Comparison of ENCODE assay signal across 11 cellular contexts in the genomic region with DNA sequence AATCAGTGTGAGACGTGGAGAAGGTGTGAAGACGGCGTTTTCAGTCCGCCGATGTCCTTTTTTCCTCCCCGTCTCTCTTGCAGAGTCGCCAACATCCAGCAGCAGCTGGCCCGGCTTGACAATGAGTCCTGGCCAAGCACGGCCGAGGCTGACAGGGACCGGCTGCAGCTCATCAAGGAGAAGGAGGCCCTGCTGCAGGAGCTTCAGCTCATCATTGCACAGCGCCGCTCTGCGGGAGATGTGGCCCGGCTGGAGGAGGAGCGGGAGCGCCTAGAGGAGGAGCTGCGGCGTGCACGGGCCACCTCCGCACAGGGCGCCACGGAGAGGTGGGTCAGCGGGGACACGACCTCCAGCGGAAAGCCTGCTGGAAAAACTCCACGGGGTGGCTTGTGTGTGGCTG. TPM values are rescaled to one million over a fixed set of nuclear protein-coding genes. Genes with fewer than 3 reads are reported as not detected.
DNase-seq lines count a peak whose midpoint lies in the region; ATAC-seq, FAIRE-seq and TF ChIP-seq lines count a peak whose summit lies in the region.
"Had no signal": no experiment of that assay in that cellular context is flagged by ENCODE, and none has a peak within 500 bp of the region (broad histone marks: within the 10 kb centered on the region; RNA-seq: fewer than 3 reads in every experiment).

No MANE protein-coding gene starts in this region.

- TF ChIP-seq CTCF in right atrium auricular region (IDR thresholded peaks at IDR 0.05) (no peak), esophagus muscularis mucosa (IDR thresholded peaks at IDR 0.05) (peak; percentile 28 to 32 (median 32))

- DNase-seq in Right ventricle myocardium inferior (ENCODE audit: missing footprints): peak; percentile 74
- DNase-seq in right atrium auricular region (ENCODE audit: low spot score): no peak
- no peak for DNase-seq in esophagus muscularis mucosa (ENCODE audit: extremely low spot score)
- DNase-seq in naive B cell: no peak
- DNase-seq in SJCRH30: no peak
- no peak for DNase-seq in T-helper 9 cell
- DNase-seq in RCC 7860 (ENCODE audit: low spot score): no peak
- DNase-seq: NCI-H510A treated with DMSO at 0.1 percent for 48 hours, pancreas, SHP77 treated with DMSO at 0.1 percent for 48 hours had no signal

- no peaks in the 10 kb centered on the region for H3K9me3 ChIP-seq in right atrium auricular region
- no peaks in the 10 kb centered on the region for H3K9me3 ChIP-seq in esophagus muscularis mucosa
- no peaks in the 10 kb centered on the region for H3K9me3 ChIP-seq in SJCRH30 (replicated peaks)
- H3K9me3 ChIP-seq: pancreas had no signal

- WGBS in esophagus muscularis mucosa: 70% methylated on average over 25 of the region's 27 CpGs

- no peak overlapping the region for H3K4me3 ChIP-seq in right atrium auricular region
- H3K4me3 ChIP-seq in esophagus muscularis mucosa: no peak overlapping the region
- H3K4me3 ChIP-seq in SJCRH30: no peak overlapping the region
- H3K4me3 ChIP-seq: pancreas had no signal

- no peak for TF ChIP-seq POLR2A in esophagus muscularis mucosa (IDR thresholded peaks at IDR 0.05; ENCODE audit: low read depth)

- H3K27me3 Mint-ChIP-seq in naive B cell: no peaks in the 10 kb centered on the region

- peak overlapping the region in 7 of 8 donors; percentile 68 to 87 (median 78) for H3K4me3 Mint-ChIP-seq in naive B cell

- TF ChIP-seq EP300 in esophagus muscularis mucosa (IDR thresholded peaks at IDR 0.05): no peak

- ATAC-seq in Right ventricle myocardium inferior (peak; percentile 86), naive B cell (ENCODE audit: low read depth in 2 of 2) (no peak), HG02642 (IDR thresholded peaks at IDR 0.05; ENCODE audit: poor library complexity, unreplicated experiment) (no peak)

- intact Hi-C loops in Right ventricle myocardium inferior (cut with DNase I): loop anchor here (5.0 kb wide), 1 partner anchor 97 kb away; no protein-coding TSS in a partner anchor
- intact Hi-C loops in esophagus muscularis mucosa (cut with DNase I): no loop called here

- no peaks in the 10 kb centered on the region for H3K27me3 ChIP-seq in right atrium auricular region
- H3K27me3 ChIP-seq in esophagus muscularis mucosa: no peaks in the 10 kb centered on the region
- no peaks in the 10 kb centered on the region for H3K27me3 ChIP-seq in SJCRH30

- no peaks in the 10 kb centered on the region for H3K36me3 Mint-ChIP-seq in naive B cell

- H3K4me1 ChIP-seq in right atrium auricular region (peaks cover 0 to 22% of the 10 kb centered on the region in 2 donors), esophagus muscularis mucosa (peaks cover 19 to 86% (median 77%) of the 10 kb centered on the region in 4 donors), SJCRH30 (no peaks in the 10 kb centered on the region)
- H3K4me1 ChIP-seq: pancreas had no signal

- H3K9me3 Mint-ChIP-seq in naive B cell: no peaks in the 10 kb centered on the region

- H3K4me1 Mint-ChIP-seq in naive B cell: peaks cover 40 to 86% (median 54%) of the 10 kb centered on the region in 3 donors

- no peaks in the 10 kb centered on the region for H3K36me3 ChIP-seq in right atrium auricular region
- peaks cover 0 to 4% (median 0%) of the 10 kb centered on the region in 4 donors for H3K36me3 ChIP-seq in esophagus muscularis mucosa
- H3K36me3 ChIP-seq in SJCRH30: no peaks in the 10 kb centered on the region
- H3K36me3 ChIP-seq: pancreas had no signal

- FAIRE-seq in RCC 7860 (lab: Jason Lieb, UNC): no peak
- FAIRE-seq: pancreas had no signal

- H3K27ac ChIP-seq in right atrium auricular region: no peak overlapping the region
- H3K27ac ChIP-seq in esophagus muscularis mucosa (replicated peaks in 1 of 4): peak overlapping the region; percentile 61 to 80 (median 80)
- H3K27ac ChIP-seq in SJCRH30: no peak overlapping the region
- H3K27ac ChIP-seq: pancreas had no signal

- H3K27ac Mint-ChIP-seq in naive B cell: peak overlapping the region in 5 of 6 donors; percentile 87 to 98 (median 97)

RNA-seq across cellular contexts. Expression of gene CLCN4, which starts 47.1 kb away (rescaled TPM):
- total RNA-seq in Right ventricle myocardium inferior (26.7 TPM), right atrium auricular region (10 to 100 TPM; 15.6 to 37.6 TPM), esophagus muscularis mucosa (1 to 10 TPM in 2 of 4 donors, under 1 TPM in 2; 0.42 to 1.8 (median 1.1) TPM)
- 10 to 100 TPM; 10.1 to 46.1 (median 28.8) TPM for polyA plus RNA-seq in naive B cell (ENCODE audit: low read depth in 6 of 6)
- total RNA-seq in SJCRH30 (2014; rRNA removed; shearing (Covaris generic)): 16.5 and 17.2 TPM in 2 replicates

Comparison
In these comparisons a context has a peak if more than half of its experiments do, and no peak if none do; other contexts are left out.
1. H3K27ac ChIP-seq: peak in esophagus muscularis mucosa (4 of 4); none in right atrium auricular region (0 of 2) and SJCRH30 (single experiment).
2. CTCF ChIP-seq: peak in esophagus muscularis mucosa (3 of 3); none in right atrium auricular region (0 of 2).